ENCODE assay signal across 24 cellular contexts in genomic region chr16:9407206-9407758, GRCh38.
A peak's percentile ranks its signal among the peaks of the same experiment; 100 is the strongest.
DNase-seq lines count a peak whose midpoint lies in the region; ATAC-seq, FAIRE-seq and TF ChIP-seq lines count a peak whose summit lies in the region.
"Had no signal": no experiment of that assay in that cellular context is flagged by ENCODE, and none has a peak within 500 bp of the region (broad histone marks: within the 10 kb centered on the region; RNA-seq: fewer than 3 reads in every experiment).

No MANE protein-coding gene starts in this region.

- H3K27ac ChIP-seq in HepG2 (ENCODE audit: extremely low read length, insufficient read depth, low read length) (no peak overlapping the region), right lobe of liver (no peak overlapping the region), H1 (ENCODE audit: low read depth, low read length) (no peak overlapping the region), osteoblast (ENCODE audit: low read depth, low read length) (no peak overlapping the region)
- H3K27ac ChIP-seq: HL-60 had no signal

- H2BK12ac ChIP-seq in H1 (ENCODE audit: low read depth, low read length), result no peak overlapping the region

- H2BK20ac ChIP-seq in H1 (ENCODE audit: low read length), result no peak overlapping the region

- no peak for TF ChIP-seq CTCF in HepG2 (CRISPR knock-in tag; IDR thresholded peaks at IDR 0.05)
- no peak for TF ChIP-seq CTCF in right lobe of liver (IDR thresholded peaks at IDR 0.05)
- TF ChIP-seq CTCF in H1 (IDR thresholded peaks at IDR 0.05; ENCODE audit: control extremely low read depth in 1 of 3, insufficient read depth in 1 of 3, low read depth in 1 of 3, low read length in 3 of 3), result peak in 1 of 3 experiments; percentile 11; a peak in 1 of 4 replicates
- no peak for TF ChIP-seq CTCF in osteoblast (IDR thresholded peaks at IDR 0.05; ENCODE audit: extremely low read depth, low read depth, low read length)

- H3K18ac ChIP-seq in H1 (ENCODE audit: extremely low read depth, low read length), result no peak overlapping the region

- no peak overlapping the region for H3K23ac ChIP-seq in H1 (ENCODE audit: insufficient read length)

- intact Hi-C loops in HepG2 (cut with micrococcal nuclease; ENCODE audit: unreplicated experiment) (no loop called here), right lobe of liver (cut with DNase I) (no loop called here)

- TF ChIP-seq RAD21 in HepG2 (CRISPR knock-in tag; IDR thresholded peaks at IDR 0.05) (no peak), H1 (IDR thresholded peaks at IDR 0.05 in 1 of 2, conservative IDR thresholded peaks at IDR 0.05 in 1 of 2; ENCODE audit: low read depth in 2 of 2, low read length in 2 of 2) (peak; percentile 34 to 38; a peak in 2 of 4 replicates)

- no peaks in the 10 kb centered on the region for H3K4me1 ChIP-seq in HepG2 (ENCODE audit: insufficient read depth, low read length)
- H3K4me1 ChIP-seq in right lobe of liver, result peaks cover 0 to 1% (median 0%) of the 10 kb centered on the region in 4 donors
- H3K4me1 ChIP-seq in H1 (replicated peaks in 1 of 4; ENCODE audit: control insufficient read depth in 3 of 4, insufficient read depth in 4 of 4, low read length in 3 of 4), result no peaks in the 10 kb centered on the region
- H3K4me1 ChIP-seq in osteoblast (ENCODE audit: insufficient read depth, low read length), result no peaks in the 10 kb centered on the region
- H3K4me1 ChIP-seq: BE2C had no signal

- H3K27me3 ChIP-seq in HepG2 (ENCODE audit: control insufficient read depth in 1 of 2, insufficient read depth in 2 of 2, low read length in 2 of 2), result peaks cover 0 to 2% of the 10 kb centered on the region in 2 experiments; a peak in 1 of 5 replicates
- H3K27me3 ChIP-seq in right lobe of liver, result no peaks in the 10 kb centered on the region
- no peaks in the 10 kb centered on the region; a peak in 1 of 7 replicates for H3K27me3 ChIP-seq in H1 (replicated peaks in 1 of 4; ENCODE audit: control insufficient read depth in 3 of 4, extremely low read depth in 1 of 4, insufficient read depth in 3 of 4, low read length in 3 of 4)
- H3K27me3 ChIP-seq in osteoblast (ENCODE audit: insufficient read depth, low read length), result no peaks in the 10 kb centered on the region
- H3K27me3 ChIP-seq: BE2C had no signal

- in situ Hi-C loops in HepG2 (cut with HindIII; ENCODE audit: extremely low pct_ligation_motif_present, low pct_unique_long_range_greater_than_20kb), result no loop called here

- H2BK15ac ChIP-seq in H1 (ENCODE audit: low read length), result no peak overlapping the region

- H4K8ac ChIP-seq in H1 (ENCODE audit: extremely low read depth, insufficient read depth, low read length), result no peak overlapping the region

- no peak overlapping the region for H3K4me3 ChIP-seq in HepG2 (replicated peaks in 1 of 3; ENCODE audit: insufficient read depth in 1 of 3, low read depth in 2 of 3, low read length in 3 of 3)
- no peak overlapping the region for H3K4me3 ChIP-seq in right lobe of liver
- no peak overlapping the region for H3K4me3 ChIP-seq in H1 (ENCODE audit: extremely low read depth in 1 of 4, insufficient read depth in 2 of 4, low read depth in 3 of 4, low read length in 4 of 4)
- no peak overlapping the region for H3K4me3 ChIP-seq in osteoblast (ENCODE audit: insufficient read depth, low read length)

- H3K4ac ChIP-seq in H1 (replicated peaks; ENCODE audit: insufficient read length, low read depth, low read length), result no peak overlapping the region

- CTCF ChIA-PET in HepG2 (lab: Yijun Ruan, JAX; ENCODE audit: low intra/inter-chr PET ratio, low total read pairs), result no interaction called here
- CTCF ChIA-PET in H1 (lab: Charles Lee; ENCODE audit: partially characterized antibody), result no interaction called here

- H3K9me3 ChIP-seq in HepG2 (ENCODE audit: low read length), result no peaks in the 10 kb centered on the region
- no peaks in the 10 kb centered on the region for H3K9me3 ChIP-seq in right lobe of liver
- H3K9me3 ChIP-seq in H1 (ENCODE audit: insufficient read depth in 2 of 2, low read depth in 1 of 2, low read length in 1 of 2), result no peaks in the 10 kb centered on the region
- no peaks in the 10 kb centered on the region for H3K9me3 ChIP-seq in osteoblast (ENCODE audit: low read depth, low read length)

- H3K9ac ChIP-seq in HepG2 (ENCODE audit: insufficient read depth, low read depth, low read length), result no peak overlapping the region
- no peak overlapping the region for H3K9ac ChIP-seq in H1 (replicated peaks in 1 of 4; ENCODE audit: extremely low read depth in 1 of 4, low read depth in 3 of 4, low read length in 3 of 4)

- 4% methylated on average over 6 of the region's 6 CpGs for WGBS in HepG2 (ENCODE audit: low lambda C conversion rate)
- WGBS in right lobe of liver (ENCODE audit: insufficient coverage, low coverage, low lambda C conversion rate, missing lambda C conversion rate), result 85% methylated on average over 6 of the region's 6 CpGs
- WGBS in H1 (ENCODE audit: extremely low coverage in 1 of 2, insufficient coverage in 1 of 2, insufficient read length in 1 of 2, insufficient replicate concordance in 2 of 2, low coverage in 1 of 2, low lambda C conversion rate in 2 of 2, missing lambda C conversion rate in 1 of 2), 2 experiments, result 95% methylated on average over 5 of the region's 6 CpGs; no CpG with 5 or more reads in 1 of the 2 experiments

- H2AK5ac ChIP-seq in H1 (ENCODE audit: low read depth, low read length), result no peak overlapping the region

- no peaks in the 10 kb centered on the region for H3K36me3 ChIP-seq in HepG2 (replicated peaks in 1 of 2; ENCODE audit: control insufficient read depth in 1 of 2, insufficient read depth in 2 of 2, low read length in 2 of 2)
- H3K36me3 ChIP-seq in right lobe of liver, result no peaks in the 10 kb centered on the region
- no peaks in the 10 kb centered on the region for H3K36me3 ChIP-seq in H1 (ENCODE audit: control insufficient read depth in 2 of 4, insufficient read depth in 4 of 4, low read length in 3 of 4)
- H3K36me3 ChIP-seq in osteoblast (ENCODE audit: insufficient read depth, low read length), result no peaks in the 10 kb centered on the region
- H3K36me3 ChIP-seq: BE2C had no signal

- H2BK5ac ChIP-seq in H1 (ENCODE audit: low read depth, low read length), result no peak overlapping the region

- FAIRE-seq in HepG2 (lab: Jason Lieb, UNC), result no peak
- no peak for FAIRE-seq in H1 (lab: Jason Lieb, UNC)
- FAIRE-seq: GM12892, GM18507 had no signal

- H3K4me2 ChIP-seq in HepG2 (ENCODE audit: low read depth, low read length) (no peak overlapping the region), H1 (ENCODE audit: insufficient read depth in 1 of 2, low read depth in 2 of 2, low read length in 2 of 2) (no peak overlapping the region), osteoblast (ENCODE audit: insufficient read depth, low read length) (no peak overlapping the region)

- POLR2A ChIA-PET in HepG2 (lab: Yijun Ruan, JAX), result no interaction called here
- POLR2A ChIA-PET in H1 (lab: Charles Lee; ENCODE audit: partially characterized antibody), result no interaction called here

- H4K20me1 ChIP-seq in HepG2 (ENCODE audit: insufficient read depth, low read length), result no peaks in the 10 kb centered on the region
- H4K20me1 ChIP-seq in H1 (replicated peaks in 1 of 2; ENCODE audit: control insufficient read depth in 1 of 2, insufficient read depth in 2 of 2, low read length in 2 of 2), result peaks cover 0 to 2% of the 10 kb centered on the region in 2 experiments
- no peaks in the 10 kb centered on the region for H4K20me1 ChIP-seq in osteoblast (ENCODE audit: insufficient read depth, low read length)

- no peak overlapping the region for H2AFZ ChIP-seq in HepG2 (ENCODE audit: low read length)
- no peak overlapping the region for H2AFZ ChIP-seq in H1 (ENCODE audit: low read length)
- no peak overlapping the region for H2AFZ ChIP-seq in osteoblast (ENCODE audit: low read length)

- H3K56ac ChIP-seq in H1 (replicated peaks; ENCODE audit: insufficient read length, low read depth, low read length), result no peak overlapping the region

- no peaks in the 10 kb centered on the region for H3K23me2 ChIP-seq in H1 (ENCODE audit: low read depth, low read length)

- H4K5ac ChIP-seq in H1 (ENCODE audit: insufficient read length, low read depth, low read length), result no peak overlapping the region

- TF ChIP-seq EP300 in HepG2 (IDR thresholded peaks at IDR 0.05; ENCODE audit: low read depth in 2 of 2, low read length in 2 of 2) (no peak), HepG2 (CRISPR knock-in tag; IDR thresholded peaks at IDR 0.05; ENCODE audit: borderline replicate concordance) (no peak), H1 (IDR thresholded peaks at IDR 0.05; ENCODE audit: borderline replicate concordance in 1 of 2, low read depth in 2 of 2, low read length in 2 of 2) (no peak)

- TF ChIP-seq POLR2A in HepG2 (IDR thresholded peaks at IDR 0.05; ENCODE audit: insufficient read depth in 1 of 2, low read depth in 2 of 2, low read length in 2 of 2), result no peak
- TF ChIP-seq POLR2A in right lobe of liver (IDR thresholded peaks at IDR 0.05), result no peak
- no peak for TF ChIP-seq POLR2A in H1 (IDR thresholded peaks at IDR 0.05; ENCODE audit: control extremely low read depth in 1 of 2, low read depth in 2 of 2, low read length in 2 of 2)

- DNase-seq in HepG2 (ENCODE audit: low spot score), result no peak
- no peak for DNase-seq in right lobe of liver
- DNase-seq in NCI-H82 (lab: John Stamatoyannopoulos, UW), result peak; percentile 79
- DNase-seq in H1 (ENCODE audit: low read depth in 1 of 2, low spot score in 2 of 2), result no peak
- peak; percentile 74 for DNase-seq in osteoblast (ENCODE audit: insufficient read length, low spot score, missing footprints)
- no peak for DNase-seq in NOMO-1 (lab: John Stamatoyannopoulos, UW; ENCODE audit: unreplicated experiment in 2 of 2)
- DNase-seq in middle frontal gyrus (ENCODE audit: extremely low spot score, low spot score), result no peak
- DNase-seq: 8988T; BE2C; C1 segment of cervical spinal cord; CD4-positive, CD25-positive, alpha-beta regulatory T cell; CD8-positive, alpha-beta memory T cell; COR-L47; DMS153; DMS79; GDM1; GOT3; HCEC 1CT; IMR-90; KBM-7 had no signal

- no peak overlapping the region for H4K91ac ChIP-seq in H1 (replicated peaks; ENCODE audit: insufficient read length, low read length)

- H3K14ac ChIP-seq in H1 (ENCODE audit: insufficient read length), result no peak overlapping the region

- ATAC-seq in HepG2, result no peak
- no peak for ATAC-seq in right lobe of liver
- no peak for ATAC-seq in GM19035 (IDR thresholded peaks at IDR 0.05; ENCODE audit: unreplicated experiment)

- H2BK120ac ChIP-seq in H1 (replicated peaks; ENCODE audit: low read depth, low read length), result no peak overlapping the region

- no TSS peak for BruUV-seq in HepG2 (replicated peaks; lab: Mats Ljungman, UMichigan)

- H3K79me2 ChIP-seq in HepG2 (ENCODE audit: insufficient read depth, low read length), result no peaks in the 10 kb centered on the region
- no peaks in the 10 kb centered on the region for H3K79me2 ChIP-seq in H1 (ENCODE audit: control insufficient read depth in 1 of 2, insufficient read depth in 2 of 2, low read length in 2 of 2)
- H3K79me2 ChIP-seq in osteoblast (ENCODE audit: insufficient read depth, low read length), result no peaks in the 10 kb centered on the region

- no peaks in the 10 kb centered on the region for H3K79me1 ChIP-seq in H1 (ENCODE audit: low read depth, low read length)

TF ChIP-seq in HepG2, 621 proteins besides CTCF, POLR2A, EP300 and RAD21:
- TF ChIP-seq ZNF629 (CRISPR knock-in tag; conservative IDR thresholded peaks at IDR 0.05) (peak; percentile 59; the same call in 1 of the 2 replicates), ZNF317 (CRISPR knock-in tag; IDR thresholded peaks at IDR 0.05) (no peak)
TF ChIP-seq in HepG2: peak in this region for 1.

TF ChIP-seq in H1, 55 proteins besides CTCF, POLR2A, EP300 and RAD21 (continues in another document):
- TF ChIP-seq NRF1 (IDR thresholded peaks at IDR 0.05; ENCODE audit: low read depth, low read length), result no peak

Comparison
In these comparisons a context has a peak if more than half of its experiments do, and no peak if none do; other contexts are left out.
1. DNase-seq: peak in NCI-H82 (single experiment) and osteoblast (single experiment); none in HepG2 (single experiment), right lobe of liver (0 of 3), H1 (0 of 2), NOMO-1 (0 of 2) and middle frontal gyrus (single experiment).
2. Of the 41 proteins assayed by ChIP-seq in both HepG2 and H1: peak only in HepG2: none; only in H1: RAD21; in both: none; in neither: 39; mixed calls (peak in some experiments, not most) for 1.